In genomic region chrX:136166221-136166855, GRCh38 we compare ENCODE assay signal across 10 cellular contexts. TPM values are rescaled to one million over a fixed set of nuclear protein-coding genes. Genes with fewer than 3 reads are reported as not detected.
DNase-seq lines count a peak whose midpoint lies in the region; ATAC-seq, FAIRE-seq and TF ChIP-seq lines count a peak whose summit lies in the region.
"Had no signal": no experiment of that assay in that cellular context is flagged by ENCODE, and none has a peak within 500 bp of the region (broad histone marks: within the 10 kb centered on the region; RNA-seq: fewer than 3 reads in every experiment).

No MANE protein-coding gene starts in this region.

- H3K4me3 ChIP-seq in OCI-LY3 (ENCODE audit: low read length) (no peak overlapping the region), fibroblast of lung (replicated peaks in 1 of 4; ENCODE audit: control extremely low read depth in 1 of 4, insufficient read depth in 1 of 4, low read depth in 3 of 4, low read length in 4 of 4) (no peak overlapping the region), neural progenitor cell (no peak overlapping the region)

- H3K79me2 ChIP-seq in OCI-LY3 (ENCODE audit: low read length) (no peaks in the 10 kb centered on the region), fibroblast of lung (ENCODE audit: control insufficient read depth, insufficient read depth, low read length) (peaks cover 5% of the 10 kb centered on the region), neural progenitor cell (ENCODE audit: low read depth) (peaks cover 3% of the 10 kb centered on the region)

- no peaks in the 10 kb centered on the region for H3F3A ChIP-seq in neural progenitor cell (ENCODE audit: low read depth)

- H3K9me3 Mint-ChIP-seq in neural progenitor cell: peaks cover 8% of the 10 kb centered on the region

- DNase-seq in ELF-1 (ENCODE audit: low read depth, low spot score) (peak; percentile 53), fibroblast of lung (ENCODE audit: low read depth in 2 of 2) (peak; percentile 40 to 70), neural progenitor cell (ENCODE audit: low spot score) (peak; percentile 22), H54 (ENCODE audit: insufficient read length, low spot score) (no peak)
- DNase-seq: NCI-H446; stimulated activated CD4-positive, alpha-beta T cell treated with anti-CD3 and anti-CD28 coated beads, Interleukin-12 subunit alpha, Interleukin-12 subunit beta, amount 100 ng/mL, for 4 hours had no signal

- ATAC-seq in HG03095 (IDR thresholded peaks at IDR 0.05; ENCODE audit: unreplicated experiment) (no peak), GM21447 (IDR thresholded peaks at IDR 0.05; ENCODE audit: unreplicated experiment) (no peak), HG03460 (IDR thresholded peaks at IDR 0.05; ENCODE audit: unreplicated experiment) (no peak)

- H3K9me3 ChIP-seq in OCI-LY3 (ENCODE audit: insufficient read depth, low read length) (no peaks in the 10 kb centered on the region), fibroblast of lung (ENCODE audit: control insufficient read depth, insufficient read depth, low read depth, low read length) (no peaks in the 10 kb centered on the region), neural progenitor cell (ENCODE audit: low read depth) (no peaks in the 10 kb centered on the region)

- TF ChIP-seq CTCF in OCI-LY3 (IDR thresholded peaks at IDR 0.05; ENCODE audit: low read depth, low read length) (peak; percentile 17; the same call in 1 of the 2 replicates), fibroblast of lung (conservative IDR thresholded peaks at IDR 0.05 in 1 of 2, IDR thresholded peaks at IDR 0.05 in 1 of 2; ENCODE audit: low read depth in 1 of 2, low read length in 2 of 2) (peak; percentile 41 to 58), neural progenitor cell (IDR thresholded peaks at IDR 0.05) (peak; percentile 12)

- no peak overlapping the region for H3K9ac ChIP-seq in OCI-LY3 (ENCODE audit: low read length)
- H3K9ac ChIP-seq in fibroblast of lung (ENCODE audit: insufficient read depth, low read length): no peak overlapping the region
- H3K9ac ChIP-seq in neural progenitor cell: no peak overlapping the region

- peak overlapping the region; percentile 83 for H3K27ac Mint-ChIP-seq in neural progenitor cell

- FAIRE-seq in H54 (lab: Jason Lieb, UNC): no peak

- no peak overlapping the region for H3K4me2 ChIP-seq in OCI-LY3 (ENCODE audit: low read length)
- peak overlapping the region; percentile 20 for H3K4me2 ChIP-seq in fibroblast of lung (ENCODE audit: extremely low read depth, insufficient read depth, low read length)
- H3K4me2 ChIP-seq in neural progenitor cell: peak overlapping the region; percentile 50

- H3K36me3 ChIP-seq in OCI-LY3 (replicated peaks; ENCODE audit: low read depth, low read length) (no peaks in the 10 kb centered on the region), fibroblast of lung (ENCODE audit: control insufficient read depth, insufficient read depth, low read length) (no peaks in the 10 kb centered on the region), neural progenitor cell (no peaks in the 10 kb centered on the region)

- H3K4me1 ChIP-seq in OCI-LY3 (ENCODE audit: low read length): no peaks in the 10 kb centered on the region
- peaks cover 28% of the 10 kb centered on the region for H3K4me1 ChIP-seq in fibroblast of lung (ENCODE audit: control insufficient read depth, extremely low read depth, insufficient read depth, low read length)
- H3K4me1 ChIP-seq in neural progenitor cell: peaks cover 13% of the 10 kb centered on the region

- peaks cover 64% of the 10 kb centered on the region for H3K4me1 Mint-ChIP-seq in neural progenitor cell

- no peak overlapping the region for H3K27ac ChIP-seq in OCI-LY3 (ENCODE audit: low read length)
- peak overlapping the region; percentile 8 for H3K27ac ChIP-seq in fibroblast of lung (ENCODE audit: insufficient read depth, low read length)
- H3K27ac ChIP-seq in neural progenitor cell: no peak overlapping the region

- H4K20me1 ChIP-seq in OCI-LY3 (ENCODE audit: insufficient read depth, low read length) (no peaks in the 10 kb centered on the region), fibroblast of lung (ENCODE audit: control insufficient read depth, extremely low read depth, insufficient read depth, low read length) (no peaks in the 10 kb centered on the region), neural progenitor cell (ENCODE audit: low read depth) (peaks cover 22% of the 10 kb centered on the region)

- H3K27me3 ChIP-seq in OCI-LY3 (ENCODE audit: low read depth, low read length) (no peaks in the 10 kb centered on the region), fibroblast of lung (ENCODE audit: control insufficient read depth, insufficient read depth, low read length) (no peaks in the 10 kb centered on the region), neural progenitor cell (no peaks in the 10 kb centered on the region)

- H3K27me3 Mint-ChIP-seq in neural progenitor cell (ENCODE audit: insufficient read depth, low read depth): peaks cover 12% of the 10 kb centered on the region

- no peak overlapping the region for H3K4me3 Mint-ChIP-seq in neural progenitor cell

- H2AFZ ChIP-seq in OCI-LY3 (ENCODE audit: low read depth, low read length): no peak overlapping the region
- no peak overlapping the region for H2AFZ ChIP-seq in fibroblast of lung (ENCODE audit: low read length)
- H2AFZ ChIP-seq in neural progenitor cell (replicated peaks): no peak overlapping the region

- H3K36me3 Mint-ChIP-seq in neural progenitor cell: peaks cover 8% of the 10 kb centered on the region

- TF ChIP-seq POLR2A in H54 (IDR thresholded peaks at IDR 0.05; ENCODE audit: low read depth, low read length): no peak

RNA-seq across cellular contexts. Expression of gene FHL1, which starts 19.0 kb away (rescaled TPM):
- total RNA-seq in fibroblast of lung: 127 and 180 TPM in 2 replicates
- 311 and 627 TPM in 2 replicates for polyA plus RNA-seq in fibroblast of lung
- polyA plus RNA-seq in fibroblast of lung (2012): 171 and 314 TPM in 2 replicates
- polyA minus RNA-seq in fibroblast of lung (ENCODE audit: low replicate concordance): 227 and 451 TPM in 2 replicates
- total RNA-seq in neural progenitor cell (ENCODE audit: low replicate concordance): 62.1 and 67.6 TPM in 2 replicates
